In the genomic region with DNA sequence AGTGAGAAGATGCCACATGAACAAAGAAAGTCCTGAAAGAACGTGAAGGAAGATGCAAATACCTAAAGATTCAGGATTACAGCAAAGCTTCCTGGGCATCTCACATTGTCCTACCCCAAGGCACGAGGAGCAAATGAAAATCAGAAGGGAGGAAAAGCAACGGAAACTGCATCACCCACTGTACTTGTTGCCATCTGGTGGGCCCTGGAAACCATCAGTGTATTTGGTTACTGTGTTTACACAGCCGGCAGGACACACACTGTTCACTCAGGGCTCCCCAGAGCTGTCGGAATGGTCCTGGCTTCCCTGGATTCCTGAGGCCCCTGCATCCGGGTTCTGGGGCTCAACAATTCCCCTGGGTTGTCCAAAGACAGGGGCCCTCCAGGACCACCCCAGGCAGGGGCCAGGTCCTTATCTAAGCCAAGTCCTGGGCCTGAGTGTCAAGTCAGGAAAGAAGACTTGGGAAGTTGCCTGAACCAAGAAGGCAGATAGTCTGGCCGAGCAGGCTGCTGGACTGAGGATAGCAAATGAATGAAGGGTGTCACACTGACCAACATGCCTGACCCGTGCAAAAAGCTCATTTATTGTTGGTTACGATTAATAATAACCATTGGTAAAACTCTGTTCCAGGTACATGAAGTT, we compare ENCODE assay signal across 17 cellular contexts. TPM values are rescaled to one million over a fixed set of nuclear protein-coding genes. Genes with fewer than 3 reads are reported as not detected.
DNase-seq lines count a peak whose midpoint lies in the region; ATAC-seq and TF ChIP-seq lines count a peak whose summit lies in the region.
"Had no signal": no experiment of that assay in that cellular context is flagged by ENCODE, and none has a peak within 500 bp of the region (broad histone marks: within the 10 kb centered on the region; RNA-seq: fewer than 3 reads in every experiment).

No MANE protein-coding gene starts in this region.

- peak; percentile 35 to 77 (median 46) for ATAC-seq in heart left ventricle
- ATAC-seq in HG03097 (IDR thresholded peaks at IDR 0.05; ENCODE audit: low FRiP score, unreplicated experiment), result no peak
- ATAC-seq in HG02870 (IDR thresholded peaks at IDR 0.05; ENCODE audit: unreplicated experiment), result no peak
- ATAC-seq: upper lobe of right lung had no signal

- H3K4me1 ChIP-seq in heart left ventricle, result peaks cover 0 to 15% (median 0%) of the 10 kb centered on the region in 12 donors
- H3K4me1 ChIP-seq: breast epithelium, upper lobe of right lung had no signal

- no peak for TF ChIP-seq POLR2A in heart left ventricle (IDR thresholded peaks at IDR 0.05)

- DNase-seq in DMS 273 treated with DMSO at 0.1 percent for 48 hours (lab: John Stamatoyannopoulos, UW) (peak; percentile 63), NCI-H1694 treated with DMSO at 0.1 percent for 48 hours (lab: John Stamatoyannopoulos, UW) (peak; percentile 89), NCI-H748 (lab: John Stamatoyannopoulos, UW; ENCODE audit: unreplicated experiment) (peak; percentile 87), heart left ventricle (no peak), NCI-H2227 (lab: John Stamatoyannopoulos, UW; ENCODE audit: unreplicated experiment) (no peak), HT-29 (ENCODE audit: low spot score) (no peak)
- DNase-seq: activated CD4-positive, alpha-beta T cell treated with anti-CD3 and anti-CD28 coated beads, Interleukin-2, amount 50 U/mL, for 48 hours; KG1; NCI-H82; stimulated activated CD4-positive, alpha-beta T cell treated with anti-CD3 and anti-CD28 coated beads, Interleukin-4, amount 100 ng/mL, for 1 hour; upper lobe of right lung had no signal

- 41 to 44% (median 41%) methylated on average over 9 of the region's 9 CpGs for WGBS in heart left ventricle, 4 donors

- intact Hi-C loops in heart left ventricle (cut with DNase I), result loop anchor here in 1 of 10 donors (5.0 kb wide), 1 partner anchor 51 kb away; a partner anchor contains a TSS

- H3K27ac ChIP-seq in heart left ventricle, result peak overlapping the region in 2 of 12 donors; percentile 17 to 22
- H3K27ac ChIP-seq: breast epithelium, upper lobe of right lung had no signal

- TF ChIP-seq CTCF in heart left ventricle (IDR thresholded peaks at IDR 0.05), result no peak

- no peaks in the 10 kb centered on the region for H3K27me3 ChIP-seq in heart left ventricle
- H3K27me3 ChIP-seq: breast epithelium, upper lobe of right lung had no signal

- H3K4me3 ChIP-seq in heart left ventricle, result no peak overlapping the region
- H3K4me3 ChIP-seq: breast epithelium, upper lobe of right lung had no signal

- H3K9me3 ChIP-seq in heart left ventricle, result no peaks in the 10 kb centered on the region
- H3K9me3 ChIP-seq: breast epithelium, upper lobe of right lung had no signal

- no peaks in the 10 kb centered on the region for H3K36me3 ChIP-seq in heart left ventricle
- H3K36me3 ChIP-seq: breast epithelium, upper lobe of right lung had no signal

RNA-seq across cellular contexts. Expression of a gene that starts 52.8 kb away (rescaled TPM):
- total RNA-seq in heart left ventricle, result 10 to 100 TPM in 8 of 9 donors, 1 to 10 TPM in 1; 8.9 to 19.7 (median 13.7) TPM
- polyA plus RNA-seq in heart left ventricle, result 10 to 100 TPM in 1 of 2 donors, 1 to 10 TPM in 1; 7.6 to 12.1 TPM
- total RNA-seq in HT-29 (2014; rRNA removed; shearing (Covaris generic)), result 66.6 and 82.5 TPM in 2 replicates
- total RNA-seq: activated T-helper 2 cell treated with anti-CD3 and anti-CD28 coated beads, Interferon-gamma antibody, Interleukin-2, Interleukin-4, amounts not matched to agents 10 μg/mL and 5 μg/mL and 100 μg/mL, durations not matched to agents 14 hours and 24 hours and 36 hours; endothelial cell of umbilical vein; pulmonary artery endothelial cell had no signal
- polyA plus RNA-seq: endothelial cell of umbilical vein had no signal

Comparison
In these comparisons a context has a peak if more than half of its experiments do, and no peak if none do; other contexts are left out.
1. DNase-seq: peak in DMS 273 treated with DMSO at 0.1 percent for 48 hours (single experiment), NCI-H1694 treated with DMSO at 0.1 percent for 48 hours (single experiment) and NCI-H748 (single experiment); none in heart left ventricle (0 of 5), NCI-H2227 (single experiment) and HT-29 (single experiment).
2. ATAC-seq: peak in heart left ventricle (4 of 4); none in HG03097 (single experiment) and HG02870 (single experiment).